ENCODE assay signal across 8 cellular contexts in the genomic region with DNA sequence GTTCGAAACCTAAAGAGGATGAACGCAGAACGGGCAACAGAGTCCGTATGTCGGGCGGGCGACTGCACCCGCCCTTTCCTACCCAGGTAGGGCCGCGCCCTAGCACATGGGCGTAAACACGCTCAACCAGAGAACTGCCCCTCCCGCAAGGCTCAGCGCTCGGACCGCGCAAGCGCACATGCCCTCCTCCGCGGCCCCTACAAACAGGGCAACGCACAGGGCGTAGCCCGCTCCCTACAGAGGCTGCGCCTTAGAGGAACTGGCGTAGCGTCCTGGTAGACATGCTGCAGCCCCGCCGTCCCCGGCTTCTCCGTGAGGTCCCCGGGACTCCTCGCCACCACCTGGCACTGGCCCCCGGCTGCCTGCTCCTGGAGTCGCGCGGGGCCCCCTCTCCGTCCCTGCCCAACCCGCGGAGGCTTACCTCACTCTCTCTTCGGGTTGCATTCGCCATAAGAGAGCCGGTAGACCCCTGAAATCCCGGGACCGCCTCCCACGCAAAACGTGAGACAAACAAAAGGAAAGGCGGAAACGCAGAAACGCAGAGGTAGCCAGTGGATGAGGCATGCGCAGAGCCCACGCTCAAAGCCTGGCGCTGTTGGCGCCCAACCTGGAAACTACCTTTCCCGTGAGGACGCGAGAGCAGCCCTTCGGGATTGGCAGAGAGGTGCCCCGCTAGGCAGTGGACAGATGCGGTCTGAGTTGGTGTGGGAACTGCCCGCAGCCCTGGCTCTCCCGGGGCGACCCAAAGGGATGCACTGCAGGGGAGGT.
DNase-seq lines count a peak whose midpoint lies in the region; ATAC-seq lines count a peak whose summit lies in the region.

A gene (minus strand): TSS at position 518 of the 768 bp plus-strand sequence. CDS start 1,642 bp downstream, outside the sequence.

- H3K27me3 Mint-ChIP-seq in central memory CD8-positive, alpha-beta T cell = no peaks in the 10 kb centered on the region

- H3K36me3 Mint-ChIP-seq in central memory CD8-positive, alpha-beta T cell (ENCODE audit: insufficient read depth) = peaks cover 24% of the 10 kb centered on the region

- peak within 1 kb of the TSS; percentile 96 for H3K27ac Mint-ChIP-seq in central memory CD8-positive, alpha-beta T cell (ENCODE audit: low read depth)

- H3K4me3 Mint-ChIP-seq in central memory CD8-positive, alpha-beta T cell = peak within 1 kb of the TSS; percentile 97

- peaks cover 32% of the 10 kb centered on the region for H3K4me1 Mint-ChIP-seq in central memory CD8-positive, alpha-beta T cell

- peak; percentile 98 for DNase-seq in AG20443 (ENCODE audit: low spot score)
- DNase-seq in NCI-H446 (lab: John Stamatoyannopoulos, UW) = peak; percentile 58 to 90
- peak; percentile 79 to 89 (median 85) for DNase-seq in activated CD4-positive, CD25-positive, alpha-beta regulatory T cell (lab: John Stamatoyannopoulos, UW)
- DNase-seq in central memory CD8-positive, alpha-beta T cell (ENCODE audit: low spot score in 2 of 2) = peak; percentile 79 to 84
- DNase-seq in islet precursor cell = peak; percentile 98
- peak; percentile 91 for DNase-seq in stimulated activated CD4-positive, alpha-beta T cell treated with anti-CD3 and anti-CD28 coated beads, Interleukin-12 subunit alpha, Interleukin-12 subunit beta, amount 100 ng/mL, for 4 hours

- peak; percentile 86 for ATAC-seq in GM19043 (IDR thresholded peaks at IDR 0.05; ENCODE audit: low read depth, unreplicated experiment)
- ATAC-seq in HG03354 (IDR thresholded peaks at IDR 0.05; ENCODE audit: poor library complexity, severe bottlenecking, unreplicated experiment) = peak; percentile 95
- ATAC-seq in central memory CD8-positive, alpha-beta T cell (replicated peaks; ENCODE audit: extremely low read depth, poor library complexity, severe bottlenecking) = peak; percentile 94

- no peaks in the 10 kb centered on the region for H3K9me3 Mint-ChIP-seq in central memory CD8-positive, alpha-beta T cell

Comparison
In these comparisons a context has a peak if more than half of its experiments do, and no peak if none do; other contexts are left out.
1. Peak in every context shown above with its lines: DNase-seq and ATAC-seq.